8 cellular contexts compared by ENCODE assay signal in the genomic region with DNA sequence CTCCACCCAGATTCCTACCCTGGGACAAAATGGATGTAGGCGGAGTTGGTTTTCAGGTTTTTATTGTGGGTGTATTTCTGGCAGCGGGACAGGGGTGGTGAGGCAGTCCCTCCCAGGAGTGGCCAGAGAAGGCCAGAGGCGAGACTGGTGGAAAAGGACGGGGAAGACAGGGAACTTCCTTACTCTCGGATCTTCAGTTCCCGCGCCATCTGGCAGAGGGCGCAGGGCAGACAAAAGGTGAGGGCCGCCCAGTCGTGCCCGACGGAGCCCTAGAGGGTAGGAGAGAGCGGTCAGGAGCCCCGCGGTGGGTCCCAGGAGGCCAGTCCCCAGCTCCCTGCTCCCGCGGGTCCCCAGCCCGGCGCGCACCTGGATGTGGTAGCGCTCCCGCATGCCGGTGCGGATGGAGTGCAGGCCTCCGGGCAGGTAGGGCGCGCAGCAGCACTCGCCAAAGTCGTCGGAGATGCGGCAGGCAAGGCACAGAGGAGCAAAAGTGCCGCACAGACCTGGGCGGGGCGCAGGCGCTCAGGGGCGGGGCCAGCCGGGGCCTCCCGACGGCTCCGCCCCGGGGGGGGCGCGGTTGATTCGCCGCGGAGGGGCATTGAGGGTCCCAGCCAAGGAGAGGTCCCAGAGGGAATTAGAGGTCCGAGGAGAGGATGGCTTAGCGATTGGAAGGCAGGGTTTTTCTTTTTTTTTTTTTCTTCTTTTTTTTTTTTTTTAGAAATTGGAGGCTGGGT. TPM values are rescaled to one million over a fixed set of nuclear protein-coding genes. Genes with fewer than 3 reads are reported as not detected.
DNase-seq lines count a peak whose midpoint lies in the region; ATAC-seq, FAIRE-seq and TF ChIP-seq lines count a peak whose summit lies in the region.

No MANE protein-coding gene starts in this region.

- no peaks in the 10 kb centered on the region for H3K9me3 ChIP-seq in osteoblast (ENCODE audit: low read depth, low read length)
- no peaks in the 10 kb centered on the region for H3K9me3 ChIP-seq in transverse colon

- in situ Hi-C loops in transverse colon (cut with MboI; ENCODE audit: low pct_ligation_motif_present in 1 of 4, low pct_unique_long_range_greater_than_20kb in 1 of 4, low sequenced_read_pairs in 3 of 4): no loop called here

- H3K36me3 ChIP-seq in KMS-11 (ENCODE audit: insufficient read depth): no peaks in the 10 kb centered on the region
- H3K36me3 ChIP-seq in osteoblast (ENCODE audit: insufficient read depth, low read length): no peaks in the 10 kb centered on the region
- H3K36me3 ChIP-seq in transverse colon: no peaks in the 10 kb centered on the region

- no peak overlapping the region for H3K27ac ChIP-seq in KMS-11
- no peak overlapping the region for H3K27ac ChIP-seq in osteoblast (ENCODE audit: low read depth, low read length)
- peak overlapping the region; percentile 68 to 77 (median 74) for H3K27ac ChIP-seq in transverse colon

- TF ChIP-seq CTCF in KMS-11 (conservative IDR thresholded peaks at IDR 0.05; ENCODE audit: low read depth, low read length) (peak; percentile 76), osteoblast (IDR thresholded peaks at IDR 0.05; ENCODE audit: extremely low read depth, low read depth, low read length) (peak; percentile 40), transverse colon (IDR thresholded peaks at IDR 0.05) (peak; percentile 47 to 80 (median 54))

- 1% methylated on average over 43 of the region's 48 CpGs; no CpG with 5 or more reads in 1 of the 2 donors for WGBS in transverse colon (ENCODE audit: low coverage in 1 of 2), 2 donors

- H4K20me1 ChIP-seq in KMS-11 (ENCODE audit: insufficient read depth) (no peaks in the 10 kb centered on the region), osteoblast (ENCODE audit: insufficient read depth, low read length) (no peaks in the 10 kb centered on the region)

- H3K9ac ChIP-seq in KMS-11: 0 out of 2 replicates have a peak overlapping the region, but pooled peaks have one; percentile 7

- intact Hi-C loops in transverse colon (cut with DNase I; ENCODE audit: low total_unique reads): no loop called here

- FAIRE-seq in frontal cortex (lab: Jason Lieb, UNC): no peak

- peak overlapping the region; percentile 86 for H3K4me2 ChIP-seq in KMS-11
- H3K4me2 ChIP-seq in osteoblast (ENCODE audit: insufficient read depth, low read length): peak overlapping the region; percentile 76

- H3K4me1 ChIP-seq in KMS-11 (ENCODE audit: low read depth, poor library complexity, severe bottlenecking): peaks cover 5% of the 10 kb centered on the region
- peaks cover 7% of the 10 kb centered on the region for H3K4me1 ChIP-seq in osteoblast (ENCODE audit: insufficient read depth, low read length)
- peaks cover 7 to 12% (median 10%) of the 10 kb centered on the region in 4 donors for H3K4me1 ChIP-seq in transverse colon

- H3K4me3 ChIP-seq in KMS-11 (IDR thresholded peaks at IDR 0.05; ENCODE audit: insufficient read depth, low read depth, low read length) (no peak overlapping the region), osteoblast (ENCODE audit: insufficient read depth, low read length) (peak overlapping the region; percentile 67), transverse colon (peak overlapping the region; percentile 6 to 50 (median 28))

- no peak for TF ChIP-seq EP300 in transverse colon (IDR thresholded peaks at IDR 0.05; ENCODE audit: low read depth)

- TF ChIP-seq POLR2A in transverse colon (IDR thresholded peaks at IDR 0.05): peak; percentile 46

- DNase-seq in Daoy (ENCODE audit: low read depth) (peak; percentile 81), RPMI7951 (ENCODE audit: low read depth) (peak; percentile 68), frontal cortex (ENCODE audit: low spot score in 2 of 2) (peak; percentile 69 to 79), osteoblast (ENCODE audit: insufficient read length, low spot score, missing footprints) (peak; percentile 96), transverse colon (peak; percentile 86)
- peak; percentile 54 for DNase-seq in activated T-helper 9 cell treated with anti-CD3 and anti-CD28 coated beads, Interleukin-2, amount 50 U/mL, for 16 hours (ENCODE audit: low read depth)

- no peak for ATAC-seq in HG03439 (IDR thresholded peaks at IDR 0.05; ENCODE audit: unreplicated experiment)

- H2AFZ ChIP-seq in KMS-11 (ENCODE audit: low read depth) (peak overlapping the region; percentile 99), osteoblast (ENCODE audit: low read length) (peak overlapping the region; percentile 72)

- H3K27me3 ChIP-seq in KMS-11 (ENCODE audit: insufficient read depth, low read depth): peaks cover 49% of the 10 kb centered on the region
- peaks cover 20% of the 10 kb centered on the region for H3K27me3 ChIP-seq in osteoblast (ENCODE audit: insufficient read depth, low read length)
- peaks cover 56% of the 10 kb centered on the region for H3K27me3 ChIP-seq in transverse colon

- H3K79me2 ChIP-seq in KMS-11 (ENCODE audit: insufficient read depth, low read depth): no peaks in the 10 kb centered on the region
- H3K79me2 ChIP-seq in osteoblast (ENCODE audit: insufficient read depth, low read length): no peaks in the 10 kb centered on the region

RNA-seq across cellular contexts. Expression of gene CNFN, which starts 3.0 kb away (rescaled TPM):
- 2.0 and 5.8 TPM in 2 replicates for total RNA-seq in Daoy (2014; rRNA removed; shearing (Covaris generic))
- total RNA-seq in RPMI7951 (2014; rRNA removed; shearing (Covaris generic)): 1.1 TPM in 1 of 2 replicates, not detected in the other
- total RNA-seq in frontal cortex: not detected
- not detected in 2 replicates for total RNA-seq in osteoblast
- total RNA-seq in transverse colon: 1 to 10 TPM in 1 of 4 donors, not detected in 3; 2.7 TPM

RNA-seq across cellular contexts. Expression of gene LIPE, which starts 40.0 kb away (rescaled TPM):
- total RNA-seq in Daoy (2014; rRNA removed; shearing (Covaris generic)): 6.7 and 7.4 TPM in 2 replicates
- 10.1 and 13.2 TPM in 2 replicates for total RNA-seq in RPMI7951 (2014; rRNA removed; shearing (Covaris generic))
- total RNA-seq in frontal cortex: 10.2 TPM
- 1.8 and 2.7 TPM in 2 replicates for total RNA-seq in osteoblast
- total RNA-seq in transverse colon: 10 to 100 TPM in 3 of 4 donors, 1 to 10 TPM in 1; 7.1 to 60.2 (median 25.9) TPM

RNA-seq across cellular contexts. Expression of gene CXCL17, which starts 55.6 kb away (rescaled TPM):
- total RNA-seq in Daoy (2014; rRNA removed; shearing (Covaris generic)): not detected in 2 replicates
- total RNA-seq in RPMI7951 (2014; rRNA removed; shearing (Covaris generic)): not detected in 2 replicates
- total RNA-seq in frontal cortex: not detected
- not detected in 2 replicates for total RNA-seq in osteoblast
- not detected for total RNA-seq in transverse colon

Comparison
In these comparisons a context has a peak if more than half of its experiments do, and no peak if none do; other contexts are left out.
1. H3K27ac ChIP-seq: peak in transverse colon (4 of 4); none in KMS-11 (single experiment) and osteoblast (single experiment).
2. Peak in every context shown above with its lines, with median percentiles within 50 percentile points of each other: DNase-seq and CTCF ChIP-seq.